23 cellular contexts compared by ENCODE assay signal in the genomic region with DNA sequence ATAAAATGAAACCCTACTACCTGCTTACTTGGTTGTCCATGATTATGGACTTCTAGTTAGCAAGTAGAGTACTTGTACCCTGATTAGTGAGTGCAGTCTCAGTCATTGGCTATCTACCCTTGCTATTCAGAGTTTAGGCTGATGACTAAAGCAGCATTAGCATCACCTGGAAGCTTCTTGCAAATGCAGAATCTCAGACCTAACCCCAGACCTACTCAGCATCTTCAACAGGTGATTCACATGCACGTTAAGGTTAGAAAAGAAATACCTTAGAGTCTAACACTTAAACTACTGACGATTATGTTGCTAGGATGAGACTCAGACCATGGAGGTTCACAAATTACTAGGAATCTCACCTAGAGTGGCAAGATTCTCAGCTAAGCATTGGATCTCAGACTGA.
A peak's percentile ranks its signal among the peaks of the same experiment; 100 is the strongest.
DNase-seq lines count a peak whose midpoint lies in the region; ATAC-seq, FAIRE-seq and TF ChIP-seq lines count a peak whose summit lies in the region.
"Had no signal": no experiment of that assay in that cellular context is flagged by ENCODE, and none has a peak within 500 bp of the region (broad histone marks: within the 10 kb centered on the region; RNA-seq: fewer than 3 reads in every experiment).

No MANE protein-coding gene starts in this region.

- peak; percentile 66 for FAIRE-seq in H1 (lab: Jason Lieb, UNC)
- FAIRE-seq: A204.1, GM12891, GM19239 had no signal

- TF ChIP-seq POLR2A in H1 (IDR thresholded peaks at IDR 0.05; ENCODE audit: control extremely low read depth in 1 of 2, low read depth in 2 of 2, low read length in 2 of 2): no peak

- DNase-seq in WTC11 (ENCODE audit: low spot score) (no peak), H1 (ENCODE audit: low read depth in 1 of 2, low spot score in 2 of 2) (no peak), foreskin keratinocyte (no peak), mesendoderm (peak; percentile 45), NCI-H1105 (lab: John Stamatoyannopoulos, UW) (no peak), NCI-H748 (lab: John Stamatoyannopoulos, UW; ENCODE audit: unreplicated experiment) (no peak)
- no peak for DNase-seq in effector CD8-positive, alpha-beta T cell (lab: John Stamatoyannopoulos, UW)
- DNase-seq: 8988T; ACHN; BE2C; C1 segment of cervical spinal cord; CD4-positive, alpha-beta memory T cell; CD4-positive, CD25-positive, alpha-beta regulatory T cell; CD8-positive, alpha-beta memory T cell; COR-L47; DMS79 treated with DMSO at 0.1 percent for 48 hours; GF-D8 had no signal

- H3K27ac Mint-ChIP-seq in WTC11: no peak overlapping the region
- H3K27ac Mint-ChIP-seq: CD14-positive monocyte; CD4-positive, alpha-beta memory T cell; CD4-positive, CD25-positive, alpha-beta regulatory T cell; CD8-positive, alpha-beta memory T cell had no signal

- H2BK120ac ChIP-seq in H1 (replicated peaks; ENCODE audit: low read depth, low read length) (no peak overlapping the region), mesendoderm (ENCODE audit: low read depth, low read length) (no peak overlapping the region)

- H2AK5ac ChIP-seq in H1 (ENCODE audit: low read depth, low read length) (no peak overlapping the region), mesendoderm (ENCODE audit: low read length) (no peak overlapping the region)

- TF ChIP-seq EP300 in H1 (IDR thresholded peaks at IDR 0.05; ENCODE audit: borderline replicate concordance in 1 of 2, low read depth in 2 of 2, low read length in 2 of 2): no peak

- no peak for TF ChIP-seq RAD21 in H1 (IDR thresholded peaks at IDR 0.05 in 1 of 2, conservative IDR thresholded peaks at IDR 0.05 in 1 of 2; ENCODE audit: low read depth in 2 of 2, low read length in 2 of 2)

- H4K8ac ChIP-seq in H1 (ENCODE audit: extremely low read depth, insufficient read depth, low read length): no peak overlapping the region
- no peak overlapping the region for H4K8ac ChIP-seq in mesendoderm (ENCODE audit: low read depth, low read length)

- H3K36me3 Mint-ChIP-seq in WTC11: no peaks in the 10 kb centered on the region
- H3K36me3 Mint-ChIP-seq: CD14-positive monocyte; CD4-positive, alpha-beta memory T cell; CD4-positive, CD25-positive, alpha-beta regulatory T cell; CD8-positive, alpha-beta memory T cell had no signal

- H2BK12ac ChIP-seq in H1 (ENCODE audit: low read depth, low read length): no peak overlapping the region

- H3K23ac ChIP-seq in H1 (ENCODE audit: insufficient read length): no peak overlapping the region
- H3K23ac ChIP-seq in mesendoderm (ENCODE audit: low read length): no peak overlapping the region

- no peak overlapping the region for H3K4me3 ChIP-seq in H1 (ENCODE audit: extremely low read depth in 1 of 4, insufficient read depth in 2 of 4, low read depth in 3 of 4, low read length in 4 of 4)
- H3K4me3 ChIP-seq in mesendoderm (ENCODE audit: low read length): no peak overlapping the region
- H3K4me3 ChIP-seq: BLaER1 had no signal

- H3K23me2 ChIP-seq in H1 (ENCODE audit: low read depth, low read length): no peaks in the 10 kb centered on the region

- no peak overlapping the region for H3K9ac ChIP-seq in H1 (replicated peaks in 1 of 4; ENCODE audit: extremely low read depth in 1 of 4, low read depth in 3 of 4, low read length in 3 of 4)
- H3K9ac ChIP-seq in mesendoderm (ENCODE audit: low read length): no peak overlapping the region
- H3K9ac ChIP-seq: BLaER1 had no signal

- H2BK15ac ChIP-seq in H1 (ENCODE audit: low read length): no peak overlapping the region
- H2BK15ac ChIP-seq in mesendoderm (replicated peaks; ENCODE audit: low read depth): no peak overlapping the region

- H3K9me3 ChIP-seq in H1 (ENCODE audit: insufficient read depth in 2 of 2, low read depth in 1 of 2, low read length in 1 of 2): no peaks in the 10 kb centered on the region
- H3K9me3 ChIP-seq: BE2C, BLaER1 had no signal

- POLR2A ChIA-PET in WTC11 (lab: Charles Lee): no interaction called here
- POLR2A ChIA-PET in H1 (lab: Charles Lee; ENCODE audit: partially characterized antibody): interaction anchor here (1.4 kb wide), 1 partner anchor 11 kb away, joined by 3 read pairs; no protein-coding TSS in a partner anchor

- WGBS in H1 (ENCODE audit: extremely low coverage in 1 of 2, insufficient coverage in 1 of 2, insufficient read length in 1 of 2, insufficient replicate concordance in 2 of 2, low coverage in 1 of 2, low lambda C conversion rate in 2 of 2, missing lambda C conversion rate in 1 of 2), 2 experiments: 61% methylated on average over 2 of the region's 2 CpGs; no CpG with 5 or more reads in 1 of the 2 experiments
- no CpG with 5 or more reads among the region's 2 CpGs for WGBS in mesendoderm (ENCODE audit: extremely low coverage, insufficient coverage, low lambda C conversion rate)

- H2BK20ac ChIP-seq in H1 (ENCODE audit: low read length): no peak overlapping the region

- no peak overlapping the region for H4K91ac ChIP-seq in H1 (replicated peaks; ENCODE audit: insufficient read length, low read length)

- H3K4ac ChIP-seq in H1 (replicated peaks; ENCODE audit: insufficient read length, low read depth, low read length) (no peak overlapping the region), mesendoderm (ENCODE audit: low read depth, low read length) (no peak overlapping the region)

- H3K4me1 ChIP-seq in H1 (replicated peaks in 1 of 4; ENCODE audit: control insufficient read depth in 3 of 4, insufficient read depth in 4 of 4, low read length in 3 of 4): peaks cover 0 to 9% (median 5%) of the 10 kb centered on the region in 4 experiments; a peak in 5 of 7 replicates
- H3K4me1 ChIP-seq in foreskin keratinocyte: peaks cover 6% of the 10 kb centered on the region
- H3K4me1 ChIP-seq in mesendoderm (ENCODE audit: control insufficient read depth, low read depth, low read length): peaks cover 3% of the 10 kb centered on the region
- H3K4me1 ChIP-seq: BE2C, BLaER1 had no signal

- H3K4me2 ChIP-seq in H1 (ENCODE audit: insufficient read depth in 1 of 2, low read depth in 2 of 2, low read length in 2 of 2) (no peak overlapping the region), mesendoderm (ENCODE audit: low read length) (no peak overlapping the region)
- H3K4me2 ChIP-seq: BLaER1 had no signal

- H3K9me3 Mint-ChIP-seq in WTC11: no peaks in the 10 kb centered on the region

- H4K20me1 ChIP-seq in H1 (replicated peaks in 1 of 2; ENCODE audit: control insufficient read depth in 1 of 2, insufficient read depth in 2 of 2, low read length in 2 of 2): no peaks in the 10 kb centered on the region
- H4K20me1 ChIP-seq: BLaER1 had no signal

- H3K79me1 ChIP-seq in H1 (ENCODE audit: low read depth, low read length): no peaks in the 10 kb centered on the region
- no peaks in the 10 kb centered on the region for H3K79me1 ChIP-seq in mesendoderm (ENCODE audit: low read length)

- no peaks in the 10 kb centered on the region for H3K36me3 ChIP-seq in H1 (ENCODE audit: control insufficient read depth in 2 of 4, insufficient read depth in 4 of 4, low read length in 3 of 4)
- no peaks in the 10 kb centered on the region for H3K36me3 ChIP-seq in mesendoderm (ENCODE audit: control insufficient read depth, insufficient read depth, low read length)
- H3K36me3 ChIP-seq: BE2C, BLaER1 had no signal

- no peaks in the 10 kb centered on the region for H3K27me3 ChIP-seq in H1 (replicated peaks in 1 of 4; ENCODE audit: control insufficient read depth in 3 of 4, extremely low read depth in 1 of 4, insufficient read depth in 3 of 4, low read length in 3 of 4)
- no peaks in the 10 kb centered on the region for H3K27me3 ChIP-seq in foreskin keratinocyte
- no peaks in the 10 kb centered on the region for H3K27me3 ChIP-seq in mesendoderm (ENCODE audit: insufficient read depth, low read length, poor library complexity)
- H3K27me3 ChIP-seq: BE2C, BLaER1 had no signal

- H3K4me1 Mint-ChIP-seq in WTC11: peaks cover 31% of the 10 kb centered on the region
- H3K4me1 Mint-ChIP-seq: CD4-positive, alpha-beta memory T cell; CD4-positive, CD25-positive, alpha-beta regulatory T cell; CD8-positive, alpha-beta memory T cell had no signal

- no peak overlapping the region for H2BK5ac ChIP-seq in H1 (ENCODE audit: low read depth, low read length)
- no peak overlapping the region for H2BK5ac ChIP-seq in mesendoderm (ENCODE audit: low read length)

- ATAC-seq in WTC11 (peak; percentile 38), foreskin keratinocyte (peak; percentile 26), HG02759 (IDR thresholded peaks at IDR 0.05; ENCODE audit: unreplicated experiment) (no peak)

- H3K56ac ChIP-seq in H1 (replicated peaks; ENCODE audit: insufficient read length, low read depth, low read length) (no peak overlapping the region), mesendoderm (ENCODE audit: low read length) (no peak overlapping the region)

- H2AFZ ChIP-seq in H1 (ENCODE audit: low read length): no peak overlapping the region

- TF ChIP-seq CTCF in WTC11 (IDR thresholded peaks at IDR 0.05) (no peak), H1 (IDR thresholded peaks at IDR 0.05; ENCODE audit: control extremely low read depth in 1 of 3, insufficient read depth in 1 of 3, low read depth in 1 of 3, low read length in 3 of 3) (no peak), foreskin keratinocyte (conservative IDR thresholded peaks at IDR 0.05) (no peak)

- H3K79me2 ChIP-seq in H1 (ENCODE audit: control insufficient read depth in 1 of 2, insufficient read depth in 2 of 2, low read length in 2 of 2) (no peaks in the 10 kb centered on the region), mesendoderm (ENCODE audit: control insufficient read depth, insufficient read depth, low read length) (no peaks in the 10 kb centered on the region)

- H3K14ac ChIP-seq in H1 (ENCODE audit: insufficient read length): no peak overlapping the region

- CTCF ChIA-PET in WTC11 (lab: Charles Lee) (no interaction called here), H1 (lab: Charles Lee; ENCODE audit: partially characterized antibody) (no interaction called here)

- no peak overlapping the region for H3K18ac ChIP-seq in H1 (ENCODE audit: extremely low read depth, low read length)
- H3K18ac ChIP-seq in mesendoderm (ENCODE audit: low read length): no peak overlapping the region

- no peak overlapping the region for H3K4me3 Mint-ChIP-seq in WTC11
- H3K4me3 Mint-ChIP-seq: CD14-positive monocyte; CD4-positive, alpha-beta memory T cell; CD4-positive, CD25-positive, alpha-beta regulatory T cell; CD8-positive, alpha-beta memory T cell had no signal

- no peak overlapping the region for H4K5ac ChIP-seq in H1 (ENCODE audit: insufficient read length, low read depth, low read length)
- no peak overlapping the region for H4K5ac ChIP-seq in mesendoderm (ENCODE audit: low read length)

- no peak overlapping the region for H3K27ac ChIP-seq in H1 (ENCODE audit: low read depth, low read length)
- no peak overlapping the region for H3K27ac ChIP-seq in foreskin keratinocyte
- H3K27ac ChIP-seq in mesendoderm (ENCODE audit: low read depth, low read length): no peak overlapping the region
- H3K27ac ChIP-seq: BLaER1 had no signal

- H3K27me3 Mint-ChIP-seq in WTC11 (ENCODE audit: low read depth): no peaks in the 10 kb centered on the region
- H3K27me3 Mint-ChIP-seq: CD4-positive, CD25-positive, alpha-beta regulatory T cell; CD8-positive, alpha-beta memory T cell had no signal

TF ChIP-seq in H1, 55 proteins besides CTCF, POLR2A, EP300 and RAD21 (continues in another document):
- TF ChIP-seq RXRA (IDR thresholded peaks at IDR 0.05; ENCODE audit: insufficient read depth, low read depth, low read length): no peak
